Comparison of ENCODE assay signal across 19 cellular contexts in the genomic region with DNA sequence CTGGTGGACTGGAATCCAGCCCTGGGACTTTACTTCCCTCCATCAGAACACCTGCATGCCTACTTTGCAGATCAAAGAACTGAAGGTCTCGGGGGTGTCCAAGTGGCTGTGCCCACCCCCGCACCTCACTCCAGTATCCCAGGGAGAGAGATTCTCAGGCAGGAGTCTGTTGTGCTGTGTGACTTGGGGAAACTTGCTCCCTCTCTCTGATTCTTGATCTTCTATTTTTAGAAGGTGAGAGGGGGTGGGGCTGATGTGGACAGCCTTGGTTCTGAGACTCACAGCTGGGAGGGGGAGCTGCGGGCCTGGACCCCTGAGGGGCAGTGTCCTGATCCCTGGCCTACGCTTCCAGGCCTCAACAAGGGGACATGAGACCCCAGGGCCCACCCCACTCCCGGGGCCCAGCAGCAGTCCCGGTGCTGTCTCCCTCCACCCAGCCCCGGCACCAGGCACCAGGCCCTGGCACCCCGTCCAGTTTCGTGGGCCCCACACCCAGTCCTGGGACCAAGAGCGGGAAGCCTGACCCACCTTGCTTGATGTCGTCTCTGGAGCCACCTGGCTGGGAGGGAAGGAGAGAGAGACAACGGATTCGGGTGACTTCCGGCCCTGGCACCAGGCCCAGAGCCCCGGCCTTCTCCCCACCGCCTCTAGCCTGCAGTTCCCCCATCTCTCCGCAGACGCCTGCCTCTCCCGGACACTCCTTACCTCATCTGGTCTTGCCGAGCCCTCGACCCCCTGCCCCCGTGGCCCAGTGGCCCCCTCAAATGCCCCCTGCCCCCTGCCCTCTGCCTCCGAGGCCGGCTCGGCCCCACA.
"Had no signal": no experiment of that assay in that cellular context is flagged by ENCODE, and none has a peak within 500 bp of the region (broad histone marks: within the 10 kb centered on the region; RNA-seq: fewer than 3 reads in every experiment).

No MANE protein-coding gene starts in this region.

- H3K27me3 Mint-ChIP-seq: activated naive CD4-positive, alpha-beta T cell treated with anti-CD3 and anti-CD28 coated beads, Interleukin-2, amount 50 U/mL, for 24 hours had no signal

- H3K4me1 Mint-ChIP-seq: activated naive CD4-positive, alpha-beta T cell treated with anti-CD3 and anti-CD28 coated beads, Interleukin-2, amount 50 U/mL, for 24 hours had no signal

- H3K36me3 ChIP-seq: heart left ventricle, left lung, ovary, stomach, thoracic aorta had no signal

- H3K4me1 ChIP-seq: body of pancreas, heart left ventricle, left lung, stomach had no signal

- FAIRE-seq: endothelial cell of umbilical vein had no signal

- H3K27ac ChIP-seq: body of pancreas, coronary artery, heart left ventricle, left lung, ovary, stomach, thoracic aorta had no signal

- H3K9me3 Mint-ChIP-seq: activated naive CD4-positive, alpha-beta T cell treated with anti-CD3 and anti-CD28 coated beads, Interleukin-2, amount 50 U/mL, for 24 hours; activated T-cell treated with anti-CD3 and anti-CD28 coated beads, Interleukin-2, amount 50 U/mL, for 24 hours had no signal

- H3K9me3 ChIP-seq: body of pancreas, heart left ventricle, left lung, ovary, stomach, thoracic aorta had no signal

- H3K4me3 Mint-ChIP-seq: activated CD8-positive, alpha-beta memory T cell treated with anti-CD3 and anti-CD28 coated beads, Interleukin-2, amount 10 ng/mL, durations not matched to agents 7 days and 5 days; activated naive CD4-positive, alpha-beta T cell treated with anti-CD3 and anti-CD28 coated beads, Interleukin-2, amount 50 U/mL, for 24 hours; activated T-cell treated with anti-CD3 and anti-CD28 coated beads, Interleukin-2, amount 50 U/mL, for 24 hours had no signal

- H3K36me3 Mint-ChIP-seq: activated CD8-positive, alpha-beta memory T cell treated with anti-CD3 and anti-CD28 coated beads, Interleukin-2, amount 10 ng/mL, durations not matched to agents 7 days and 5 days; activated naive CD4-positive, alpha-beta T cell treated with anti-CD3 and anti-CD28 coated beads, Interleukin-2, amount 50 U/mL, for 24 hours had no signal

- H3K4me3 ChIP-seq: body of pancreas, coronary artery, heart left ventricle, left lung, ovary, stomach, thoracic aorta had no signal

- ATAC-seq: activated CD8-positive, alpha-beta memory T cell treated with anti-CD3 and anti-CD28 coated beads, Interleukin-2, amount 10 ng/mL, durations not matched to agents 7 days and 5 days; body of pancreas; left lung had no signal

- H3K27ac Mint-ChIP-seq: activated CD8-positive, alpha-beta memory T cell treated with anti-CD3 and anti-CD28 coated beads, Interleukin-2, amount 10 ng/mL, durations not matched to agents 7 days and 5 days; activated naive CD4-positive, alpha-beta T cell treated with anti-CD3 and anti-CD28 coated beads, Interleukin-2, amount 50 U/mL, for 24 hours; activated T-cell treated with anti-CD3 and anti-CD28 coated beads, Interleukin-2, amount 50 U/mL, for 24 hours had no signal

- H3K27me3 ChIP-seq: body of pancreas, ovary had no signal

- DNase-seq: activated CD4-positive, alpha-beta T cell treated with anti-CD3 and anti-CD28 coated beads, Interleukin-2, amount 50 U/mL, for 1 hour; activated CD8-positive, alpha-beta memory T cell treated with anti-CD3 and anti-CD28 coated beads, Interleukin-2, amount 10 ng/mL, durations not matched to agents 7 days and 5 days; activated effector memory CD4-positive, alpha-beta T cell treated with Interleukin-2 at 50 U/mL for 16 hours; activated T-cell treated with anti-CD3 and anti-CD28 coated beads, Interleukin-2, amount 50 U/mL, for 24 hours; body of pancreas; central memory CD4-positive, alpha-beta T cell; effector CD4-positive, alpha-beta T cell; foreskin melanocyte; heart left ventricle; mesendoderm; ovary; stimulated activated CD4-positive, alpha-beta T cell treated with anti-CD3 and anti-CD28 coated beads, Interleukin-4, amount 100 ng/mL, for 1 hour; stimulated activated CD8-positive, alpha-beta memory T cell treated with anti-CD3 and anti-CD28 coated beads, Interleukin-4, amount 100 ng/mL, for 48 hours; stomach had no signal
